20 cellular contexts compared by ENCODE assay signal in genomic region chr5:37055383-37055990, GRCh38.
DNase-seq lines count a peak whose midpoint lies in the region; ATAC-seq and TF ChIP-seq lines count a peak whose summit lies in the region.
"Had no signal": no experiment of that assay in that cellular context is flagged by ENCODE, and none has a peak within 500 bp of the region (broad histone marks: within the 10 kb centered on the region; RNA-seq: fewer than 3 reads in every experiment).

No MANE protein-coding gene starts in this region.

- no peak overlapping the region for H3K27ac ChIP-seq in CD4-positive, alpha-beta T cell (ENCODE audit: low read depth, low read length)
- no peak overlapping the region for H3K27ac ChIP-seq in CD8-positive, alpha-beta memory T cell (ENCODE audit: low read depth, low read length)
- H3K27ac ChIP-seq: esophagus muscularis mucosa, Peyer's patch, SJSA1, skin epidermis, tibial artery had no signal

- H3K4me3 ChIP-seq in CD8-positive, alpha-beta memory T cell (ENCODE audit: low read length) = no peak overlapping the region
- H3K4me3 ChIP-seq: esophagus muscularis mucosa, Peyer's patch, SJSA1, skin epidermis, tibial artery had no signal

- H3K27me3 Mint-ChIP-seq in CD4-positive, alpha-beta T cell = no peaks in the 10 kb centered on the region
- no peaks in the 10 kb centered on the region for H3K27me3 Mint-ChIP-seq in CD8-positive, alpha-beta memory T cell
- H3K27me3 Mint-ChIP-seq in activated CD8-positive, alpha-beta T cell treated with anti-CD3 and anti-CD28 coated beads, Interleukin-2, amount 10 ng/mL, durations not matched to agents 7 days and 5 days (ENCODE audit: low read depth) = no peaks in the 10 kb centered on the region
- H3K27me3 Mint-ChIP-seq in stimulated activated naive B cell treated with anti-CD40 and anti-IgM and Interleukin-4, amounts not matched to agents 10 μg/mL and 1 μg/mL and 100 μg/mL, for 72 hours = no peaks in the 10 kb centered on the region

- peaks cover 57% of the 10 kb centered on the region for H3K36me3 ChIP-seq in CD8-positive, alpha-beta memory T cell (ENCODE audit: insufficient read depth, low read length)

- no peaks in the 10 kb centered on the region for H3K4me1 ChIP-seq in CD8-positive, alpha-beta memory T cell (ENCODE audit: insufficient read depth, low read length)
- H3K4me1 ChIP-seq: esophagus muscularis mucosa, Peyer's patch, SJSA1, tibial artery had no signal

- no peaks in the 10 kb centered on the region for H3K4me1 Mint-ChIP-seq in CD4-positive, alpha-beta T cell (ENCODE audit: low read depth)
- no peaks in the 10 kb centered on the region for H3K4me1 Mint-ChIP-seq in CD8-positive, alpha-beta memory T cell
- H3K4me1 Mint-ChIP-seq in activated CD8-positive, alpha-beta T cell treated with anti-CD3 and anti-CD28 coated beads, Interleukin-2, amount 10 ng/mL, durations not matched to agents 7 days and 5 days (ENCODE audit: low read depth) = peaks cover 8% of the 10 kb centered on the region
- no peaks in the 10 kb centered on the region for H3K4me1 Mint-ChIP-seq in stimulated activated naive B cell treated with anti-CD40 and anti-IgM and Interleukin-4, amounts not matched to agents 10 μg/mL and 1 μg/mL and 100 μg/mL, for 72 hours

- H3K27me3 ChIP-seq in CD4-positive, alpha-beta T cell (ENCODE audit: control insufficient read depth, insufficient read depth, low read length) = no peaks in the 10 kb centered on the region
- no peaks in the 10 kb centered on the region for H3K27me3 ChIP-seq in CD8-positive, alpha-beta memory T cell (ENCODE audit: insufficient read depth, low read length, poor library complexity, severe bottlenecking)
- H3K27me3 ChIP-seq: esophagus muscularis mucosa, Peyer's patch, SJSA1, tibial artery had no signal

- no peak for ATAC-seq in CD4-positive, alpha-beta T cell (ENCODE audit: poor library complexity)
- ATAC-seq in activated CD8-positive, alpha-beta T cell treated with anti-CD3 and anti-CD28 coated beads, Interleukin-2, amount 10 ng/mL, durations not matched to agents 7 days and 5 days = no peak
- ATAC-seq in left colon (peak; percentile 36), HG03039 (IDR thresholded peaks at IDR 0.05; ENCODE audit: unreplicated experiment) (no peak)
- no peak for ATAC-seq in stimulated activated naive B cell treated with anti-CD40 and anti-IgM and Interleukin-4, amounts not matched to agents 10 μg/mL and 1 μg/mL and 100 μg/mL, for 72 hours (replicated peaks)

- TF ChIP-seq CTCF in CD4-positive, alpha-beta T cell (IDR thresholded peaks at IDR 0.05) = no peak

- POLR2A ChIA-PET in CD4-positive, alpha-beta T cell (lab: Charles Lee) = no interaction called here
- POLR2A ChIA-PET in CD8-positive, alpha-beta memory T cell (lab: Charles Lee) = no interaction called here
- POLR2A ChIA-PET in activated CD8-positive, alpha-beta T cell treated with anti-CD3 and anti-CD28 coated beads, Interleukin-2, amount 10 ng/mL, durations not matched to agents 7 days and 5 days (lab: Charles Lee) = no interaction called here

- peak overlapping the region; percentile 21 for H3K27ac Mint-ChIP-seq in CD4-positive, alpha-beta T cell
- H3K27ac Mint-ChIP-seq in CD8-positive, alpha-beta memory T cell = peak overlapping the region in 5 of 8 donors; percentile 4 to 78 (median 75)
- H3K27ac Mint-ChIP-seq in activated CD8-positive, alpha-beta T cell treated with anti-CD3 and anti-CD28 coated beads, Interleukin-2, amount 10 ng/mL, durations not matched to agents 7 days and 5 days = peak overlapping the region; percentile 9
- no peak overlapping the region for H3K27ac Mint-ChIP-seq in stimulated activated naive B cell treated with anti-CD40 and anti-IgM and Interleukin-4, amounts not matched to agents 10 μg/mL and 1 μg/mL and 100 μg/mL, for 72 hours

- no peaks in the 10 kb centered on the region for H3K9me3 ChIP-seq in CD4-positive, alpha-beta T cell (ENCODE audit: control insufficient read depth, low read length)
- H3K9me3 ChIP-seq in CD8-positive, alpha-beta memory T cell (ENCODE audit: low read length) = no peaks in the 10 kb centered on the region
- H3K9me3 ChIP-seq: esophagus muscularis mucosa, Peyer's patch, SJSA1, tibial artery had no signal

- H3K9me3 Mint-ChIP-seq in CD4-positive, alpha-beta T cell = no peaks in the 10 kb centered on the region
- no peaks in the 10 kb centered on the region for H3K9me3 Mint-ChIP-seq in CD8-positive, alpha-beta memory T cell
- H3K9me3 Mint-ChIP-seq in activated CD8-positive, alpha-beta T cell treated with anti-CD3 and anti-CD28 coated beads, Interleukin-2, amount 10 ng/mL, durations not matched to agents 7 days and 5 days (ENCODE audit: insufficient read depth) = no peaks in the 10 kb centered on the region
- no peaks in the 10 kb centered on the region for H3K9me3 Mint-ChIP-seq in stimulated activated naive B cell treated with anti-CD40 and anti-IgM and Interleukin-4, amounts not matched to agents 10 μg/mL and 1 μg/mL and 100 μg/mL, for 72 hours

- no peak for DNase-seq in CD4-positive, alpha-beta T cell
- no peak for DNase-seq in CD8-positive, alpha-beta memory T cell
- no peak for DNase-seq in activated CD8-positive, alpha-beta T cell treated with anti-CD3 and anti-CD28 coated beads, Interleukin-2, amount 10 ng/mL, durations not matched to agents 7 days and 5 days
- DNase-seq in left colon (no peak), SW 1271 (lab: John Stamatoyannopoulos, UW) (no peak)
- DNase-seq in stimulated activated naive B cell treated with anti-CD40 and anti-IgM and Interleukin-4, amounts not matched to agents 10 μg/mL and 1 μg/mL and 100 μg/mL, for 72 hours = no peak
- DNase-seq: activated effector memory CD4-positive, alpha-beta T cell treated with Interleukin-2 at 50 U/mL for 16 hours; amygdala; central memory CD4-positive, alpha-beta T cell; COR-L47; NCI-H1105; NCI-H446 treated with DMSO at 0.1 percent for 48 hours; Peyer's patch; stimulated activated CD4-positive, alpha-beta T cell treated with anti-CD3 and anti-CD28 coated beads, Interleukin-2, amount 100 ng/mL, for 24 hours; stimulated activated naive CD4-positive, alpha-beta T cell treated with Interleukin-2 at 50 U/mL for 16 hours; tibial artery had no signal

- no peak overlapping the region for H3K4me3 Mint-ChIP-seq in CD4-positive, alpha-beta T cell
- no peak overlapping the region for H3K4me3 Mint-ChIP-seq in CD8-positive, alpha-beta memory T cell
- H3K4me3 Mint-ChIP-seq in activated CD8-positive, alpha-beta T cell treated with anti-CD3 and anti-CD28 coated beads, Interleukin-2, amount 10 ng/mL, durations not matched to agents 7 days and 5 days = no peak overlapping the region
- no peak overlapping the region for H3K4me3 Mint-ChIP-seq in stimulated activated naive B cell treated with anti-CD40 and anti-IgM and Interleukin-4, amounts not matched to agents 10 μg/mL and 1 μg/mL and 100 μg/mL, for 72 hours

- CTCF ChIA-PET in CD4-positive, alpha-beta T cell (lab: Charles Lee) = no interaction called here
- CTCF ChIA-PET in CD8-positive, alpha-beta memory T cell (lab: Charles Lee) = interaction anchor here (1.3 kb wide), 1 partner anchor 11 kb away, joined by 3 read pairs; no protein-coding TSS in a partner anchor
- CTCF ChIA-PET in activated CD8-positive, alpha-beta T cell treated with anti-CD3 and anti-CD28 coated beads, Interleukin-2, amount 10 ng/mL, durations not matched to agents 7 days and 5 days (lab: Charles Lee) = no interaction called here

- H3K36me3 Mint-ChIP-seq in CD4-positive, alpha-beta T cell (ENCODE audit: low read depth) = peaks cover 96% of the 10 kb centered on the region
- H3K36me3 Mint-ChIP-seq in CD8-positive, alpha-beta memory T cell = peaks cover 4 to 82% (median 28%) of the 10 kb centered on the region in 3 donors
- peaks cover 53% of the 10 kb centered on the region for H3K36me3 Mint-ChIP-seq in activated CD8-positive, alpha-beta T cell treated with anti-CD3 and anti-CD28 coated beads, Interleukin-2, amount 10 ng/mL, durations not matched to agents 7 days and 5 days (ENCODE audit: low read depth)
- H3K36me3 Mint-ChIP-seq in stimulated activated naive B cell treated with anti-CD40 and anti-IgM and Interleukin-4, amounts not matched to agents 10 μg/mL and 1 μg/mL and 100 μg/mL, for 72 hours = peaks cover 26 to 40% of the 10 kb centered on the region in 2 donors

- intact Hi-C loops in CD4-positive, alpha-beta T cell (cut with DNase I, micrococcal nuclease) = loop anchor here in 1 of 2 experiments (5.0 kb wide), 1 partner anchor 33 kb away; no protein-coding TSS in a partner anchor
- intact Hi-C loops in left colon (cut with DNase I, micrococcal nuclease) = no loop called here
